8 cellular contexts compared by ENCODE assay signal in genomic region chr19:4575978-4576933, GRCh38. TPM values are rescaled to one million over a fixed set of nuclear protein-coding genes. Genes with fewer than 3 reads are reported as not detected.
A peak's percentile ranks its signal among the peaks of the same experiment; 100 is the strongest.
DNase-seq lines count a peak whose midpoint lies in the region; TF ChIP-seq lines count a peak whose summit lies in the region.

No MANE protein-coding gene starts in this region.

- intact Hi-C loops in cardiac septum (cut with DNase I) (loop anchor here (2.0 kb wide), 1 partner anchor 59 kb away; no protein-coding TSS in a partner anchor), sigmoid colon (cut with DNase I) (loop anchor here (5.0 kb wide), 1 partner anchor 61 kb away; the partner anchor contains the start of gene TNFAIP8L1)

- no peak for TF ChIP-seq EP300 in sigmoid colon (IDR thresholded peaks at IDR 0.05)

- peak; percentile 40 for DNase-seq in NCI-H345 (lab: John Stamatoyannopoulos, UW)
- no peak for DNase-seq in NCI-H345 treated with DMSO at 0.1 percent for 48 hours (lab: John Stamatoyannopoulos, UW; ENCODE audit: unreplicated experiment)
- peak; percentile 61 to 83 (median 77) for DNase-seq in Peyer's patch
- peak; percentile 74 for DNase-seq in activated naive CD4-positive, alpha-beta T cell treated with Interleukin-2 at 50 U/mL for 16 hours
- peak; percentile 87 for DNase-seq in cardiac septum (ENCODE audit: low spot score)
- peak; percentile 76 for DNase-seq in sigmoid colon
- DNase-seq in GDM1 (lab: John Stamatoyannopoulos, UW) = no peak
- no peak for DNase-seq in middle frontal gyrus (ENCODE audit: extremely low spot score, low spot score)

- H3K36me3 ChIP-seq in Peyer's patch (no peaks in the 10 kb centered on the region), sigmoid colon (no peaks in the 10 kb centered on the region)

- H3K4me1 ChIP-seq in Peyer's patch (peaks cover 0 to 11% (median 0%) of the 10 kb centered on the region in 4 donors), sigmoid colon (peaks cover 0 to 11% (median 10%) of the 10 kb centered on the region in 4 donors)

- H3K4me3 ChIP-seq in Peyer's patch = no peak overlapping the region
- H3K4me3 ChIP-seq in sigmoid colon = no peak overlapping the region

- H3K9me3 ChIP-seq in Peyer's patch = no peaks in the 10 kb centered on the region
- H3K9me3 ChIP-seq in sigmoid colon = no peaks in the 10 kb centered on the region

- H3K27me3 ChIP-seq in Peyer's patch (peaks cover 0 to 12% of the 10 kb centered on the region in 2 donors), sigmoid colon (peaks cover 14 to 76% (median 63%) of the 10 kb centered on the region in 3 donors)

- peak overlapping the region in 2 of 4 donors; percentile 50 to 52 for H3K27ac ChIP-seq in Peyer's patch
- peak overlapping the region; percentile 17 to 68 (median 32) for H3K27ac ChIP-seq in sigmoid colon

- TF ChIP-seq POLR2A in Peyer's patch (IDR thresholded peaks at IDR 0.05) (no peak), sigmoid colon (IDR thresholded peaks at IDR 0.05) (no peak)

- 48 to 57% methylated on average over 17 of the region's 17 CpGs for WGBS in sigmoid colon, 2 donors

- TF ChIP-seq CTCF in Peyer's patch (IDR thresholded peaks at IDR 0.05) (peak; percentile 26 to 62 (median 59)), sigmoid colon (IDR thresholded peaks at IDR 0.05) (peak; percentile 48 to 66 (median 50))

RNA-seq across cellular contexts. Expression of gene SEMA6B, which starts 16.8 kb away (rescaled TPM):
- 1 to 10 TPM; 1.2 to 9.9 (median 3.2) TPM for total RNA-seq in Peyer's patch
- 7.2 TPM for total RNA-seq in cardiac septum
- total RNA-seq in sigmoid colon = 1 to 10 TPM; 1.1 to 5.7 (median 1.6) TPM
- 10 to 100 TPM in 1 of 3 donors, 1 to 10 TPM in 1, under 1 TPM in 1; 0.60 to 16.9 (median 4.7) TPM for polyA plus RNA-seq in sigmoid colon

RNA-seq across cellular contexts. Expression of gene LRG1, which starts 36.4 kb away (rescaled TPM):
- 1 to 10 TPM; 1.7 to 3.5 (median 3.0) TPM for total RNA-seq in Peyer's patch
- total RNA-seq in cardiac septum = 0.43 TPM
- total RNA-seq in sigmoid colon = 1 to 10 TPM in 1 of 4 donors, under 1 TPM in 2, not detected in 1; 0.36 to 2.3 (median 0.49) TPM
- 10 to 100 TPM in 1 of 3 donors, 1 to 10 TPM in 2; 2.4 to 21.0 (median 3.7) TPM for polyA plus RNA-seq in sigmoid colon

RNA-seq across cellular contexts. Expression of gene PLIN5, which starts 41.2 kb away (rescaled TPM):
- total RNA-seq in Peyer's patch = 1 to 10 TPM in 2 of 4 donors, not detected in 2; 2.1 to 3.2 TPM
- 25.1 TPM for total RNA-seq in cardiac septum
- 10 to 100 TPM in 1 of 4 donors, 1 to 10 TPM in 3; 2.5 to 10.0 (median 4.2) TPM for total RNA-seq in sigmoid colon
- 1 to 10 TPM in 2 of 3 donors, under 1 TPM in 1; 0.69 to 3.1 (median 2.4) TPM for polyA plus RNA-seq in sigmoid colon

RNA-seq across cellular contexts. Expression of gene PLIN4, which starts 58.0 kb away (rescaled TPM):
- total RNA-seq in Peyer's patch (1 to 10 TPM in 3 of 4 donors, under 1 TPM in 1; 0.83 to 5.1 (median 2.3) TPM), cardiac septum (89.8 TPM), sigmoid colon (10 to 100 TPM; 41.3 to 71.7 (median 55.9) TPM)
- polyA plus RNA-seq in sigmoid colon = 10 to 100 TPM in 1 of 3 donors, 1 to 10 TPM in 1, under 1 TPM in 1; 0.69 to 22.3 (median 1.8) TPM

Comparison
In these comparisons a context has a peak if more than half of its experiments do, and no peak if none do; other contexts are left out.
1. DNase-seq: peak in NCI-H345 (single experiment), Peyer's patch (3 of 3), activated naive CD4-positive, alpha-beta T cell treated with Interleukin-2 at 50 U/mL for 16 hours (single experiment), cardiac septum (single experiment) and sigmoid colon (single experiment); none in NCI-H345 treated with DMSO at 0.1 percent for 48 hours (single experiment), GDM1 (single experiment) and middle frontal gyrus (single experiment).